In genomic region chr11:8911040-8911823, GRCh38 we compare ENCODE assay signal across 8 cellular contexts. TPM values are rescaled to one million over a fixed set of nuclear protein-coding genes. Genes with fewer than 3 reads are reported as not detected.
DNase-seq lines count a peak whose midpoint lies in the region; ATAC-seq and TF ChIP-seq lines count a peak whose summit lies in the region.

Gene AKIP1, plus strand, starts transcription at chr11:8911189. Its CDS starts 261 bp downstream, at chr11:8911450.

- H3K27ac Mint-ChIP-seq in Caco-2 (ENCODE audit: unreplicated experiment) (peak within 1 kb of the TSS; percentile 18), endothelial cell (ENCODE audit: unreplicated experiment) (peak within 1 kb of the TSS; percentile 86), mesothelial cell of epicardium (peak within 1 kb of the TSS; percentile 93)

- H3K4me3 Mint-ChIP-seq in Caco-2 (ENCODE audit: unreplicated experiment) (peak within 1 kb of the TSS; percentile 75), endothelial cell (ENCODE audit: unreplicated experiment) (peak within 1 kb of the TSS; percentile 91), mesothelial cell of epicardium (peak within 1 kb of the TSS; percentile 91)

- CTCF ChIA-PET in Caco-2 (lab: Charles Lee): interaction anchor here (0.6 to 2.6 kb wide), 3 partner anchors 14 to 57 kb away, joined by 3 to 15 read pairs (median 3); no protein-coding TSS in a partner anchor

- H3K4me1 Mint-ChIP-seq in Caco-2 (ENCODE audit: low read depth, unreplicated experiment) (peaks cover 8% of the 10 kb centered on the region), endothelial cell (ENCODE audit: unreplicated experiment) (peaks cover 21% of the 10 kb centered on the region), mesothelial cell of epicardium (peaks cover 46% of the 10 kb centered on the region)

- POLR2A ChIA-PET in Caco-2 (lab: Charles Lee): interaction anchor here (0.7 to 1.2 kb wide), 3 partner anchors 43 to 54 kb away, joined by 3 read pairs; partner anchors contain the start of gene TMEM9B

- H3K36me3 ChIP-seq in Caco-2 (ENCODE audit: control insufficient read depth, insufficient read depth, low read length) (no peaks in the 10 kb centered on the region), OCI-LY1 (ENCODE audit: insufficient read depth, low read length) (0 out of 2 replicates have a peak, but pooled peaks cover 8% of the 10 kb centered on the region)

- no peaks in the 10 kb centered on the region for H3K9me3 Mint-ChIP-seq in Caco-2 (ENCODE audit: unreplicated experiment)
- no peaks in the 10 kb centered on the region for H3K9me3 Mint-ChIP-seq in endothelial cell (ENCODE audit: unreplicated experiment)
- peaks cover 3% of the 10 kb centered on the region for H3K9me3 Mint-ChIP-seq in mesothelial cell of epicardium

- H3F3A ChIP-seq in OCI-LY1 (ENCODE audit: insufficient read depth, low read length): no peaks in the 10 kb centered on the region

- no peaks in the 10 kb centered on the region for H3K27me3 ChIP-seq in Caco-2 (replicated peaks; ENCODE audit: control insufficient read depth, insufficient read depth, low read length)
- H3K27me3 ChIP-seq in OCI-LY1 (ENCODE audit: insufficient read depth, low read length): no peaks in the 10 kb centered on the region

- H3K4me3 ChIP-seq in Caco-2 (ENCODE audit: low read depth, low read length): peak within 1 kb of the TSS; percentile 64
- H3K4me3 ChIP-seq in OCI-LY1 (ENCODE audit: low read depth, low read length, poor library complexity, severe bottlenecking): peak within 1 kb of the TSS; percentile 91

- no peak within 1 kb of the TSS for H2AFZ ChIP-seq in OCI-LY1 (ENCODE audit: low read length)

- no peaks in the 10 kb centered on the region for H3K9me2 ChIP-seq in OCI-LY1 (ENCODE audit: low read depth, low read length)

- H3K27me3 Mint-ChIP-seq in Caco-2 (ENCODE audit: insufficient read depth, unreplicated experiment) (peaks cover 7% of the 10 kb centered on the region), endothelial cell (ENCODE audit: unreplicated experiment) (peaks cover 8% of the 10 kb centered on the region), mesothelial cell of epicardium (ENCODE audit: low read depth) (no peaks in the 10 kb centered on the region)

- BruUV-seq in Caco-2 (replicated peaks; lab: Mats Ljungman, UMichigan): no TSS peak

- intact Hi-C loops in Caco-2 (cut with micrococcal nuclease; ENCODE audit: unreplicated experiment): loop anchor here (1.0 to 5.0 kb wide), 4 partner anchors 40 to 1434 kb away; partner anchors contain the start of gene TMEM9B

- H3K4me1 ChIP-seq in Caco-2: no peaks in the 10 kb centered on the region
- peaks cover 32% of the 10 kb centered on the region for H3K4me1 ChIP-seq in OCI-LY1 (ENCODE audit: insufficient read depth, low read length, severe bottlenecking)

- TF ChIP-seq CTCF in Caco-2 (IDR thresholded peaks at IDR 0.05; ENCODE audit: insufficient read depth in 1 of 2, low read depth in 1 of 2, low read length in 1 of 2, severe bottlenecking in 1 of 2, unreplicated experiment in 1 of 2) (no peak), OCI-LY1 (IDR thresholded peaks at IDR 0.05; ENCODE audit: low read length) (no peak), endothelial cell (IDR thresholded peaks at IDR 0.05; ENCODE audit: unreplicated experiment) (no peak), mesothelial cell of epicardium (IDR thresholded peaks at IDR 0.05; ENCODE audit: unreplicated experiment) (no peak)

- peak within 1 kb of the TSS; percentile 84 for H3K9ac ChIP-seq in OCI-LY1 (ENCODE audit: low read length)

- H4K20me1 ChIP-seq in OCI-LY1 (ENCODE audit: insufficient read depth, low read length): no peaks in the 10 kb centered on the region

- H3K27ac ChIP-seq in OCI-LY1 (ENCODE audit: low read depth, low read length, poor library complexity, severe bottlenecking): no peak within 1 kb of the TSS

- H3K9me3 ChIP-seq in Caco-2 (no peaks in the 10 kb centered on the region), OCI-LY1 (ENCODE audit: low read length) (no peaks in the 10 kb centered on the region)

- DNase-seq in Caco-2: peak; percentile 94 to 95
- peak; percentile 97 for DNase-seq in HuH-7 (ENCODE audit: low spot score)
- DNase-seq in activated CD8-positive, alpha-beta memory T cell treated with anti-CD3 and anti-CD28 coated beads, Interleukin-2, amount 50 U/mL, for 48 hours: peak; percentile 95
- DNase-seq in endothelial cell (ENCODE audit: low spot score): peak; percentile 98
- peak; percentile 98 for DNase-seq in mesothelial cell of epicardium (ENCODE audit: low spot score in 2 of 2, unreplicated experiment in 2 of 2)
- peak; percentile 63 to 68 for DNase-seq in stimulated activated CD8-positive, alpha-beta memory T cell treated with anti-CD3 and anti-CD28 coated beads, Interleukin-15, amount 100 ng/mL, for 4 hours (ENCODE audit: low read depth in 2 of 2)

- H3K4me2 ChIP-seq in OCI-LY1 (ENCODE audit: low read length): peak within 1 kb of the TSS; percentile 79

- peaks cover 21% of the 10 kb centered on the region for H3K36me3 Mint-ChIP-seq in Caco-2 (ENCODE audit: insufficient read depth, unreplicated experiment)
- H3K36me3 Mint-ChIP-seq in endothelial cell (ENCODE audit: low read depth, unreplicated experiment): no peaks in the 10 kb centered on the region
- peaks cover 7% of the 10 kb centered on the region for H3K36me3 Mint-ChIP-seq in mesothelial cell of epicardium

- no peaks in the 10 kb centered on the region for H3K79me2 ChIP-seq in OCI-LY1 (ENCODE audit: insufficient read depth, low read length)

- ATAC-seq in GM21390 (IDR thresholded peaks at IDR 0.05; ENCODE audit: unreplicated experiment): peak; percentile 72

RNA-seq across cellular contexts. Expression of gene AKIP1, which starts in this region (rescaled TPM):
- total RNA-seq in Caco-2 (2022): 28.7 and 32.6 TPM in 2 replicates
- 20.8 TPM for total RNA-seq in endothelial cell (ENCODE audit: unreplicated experiment)
- total RNA-seq in mesothelial cell of epicardium: 11.8 to 15.4 TPM (median 13.9 TPM) in 3 replicates

Comparison
In these comparisons a context has a peak if more than half of its experiments do, and no peak if none do; other contexts are left out.
1. H3K27ac Mint-ChIP-seq: peak in every context shown above with its lines; median percentile 93 in mesothelial cell of epicardium; 86 in endothelial cell; 18 in Caco-2.